Comparison of ENCODE assay signal across 14 cellular contexts in the genomic region with DNA sequence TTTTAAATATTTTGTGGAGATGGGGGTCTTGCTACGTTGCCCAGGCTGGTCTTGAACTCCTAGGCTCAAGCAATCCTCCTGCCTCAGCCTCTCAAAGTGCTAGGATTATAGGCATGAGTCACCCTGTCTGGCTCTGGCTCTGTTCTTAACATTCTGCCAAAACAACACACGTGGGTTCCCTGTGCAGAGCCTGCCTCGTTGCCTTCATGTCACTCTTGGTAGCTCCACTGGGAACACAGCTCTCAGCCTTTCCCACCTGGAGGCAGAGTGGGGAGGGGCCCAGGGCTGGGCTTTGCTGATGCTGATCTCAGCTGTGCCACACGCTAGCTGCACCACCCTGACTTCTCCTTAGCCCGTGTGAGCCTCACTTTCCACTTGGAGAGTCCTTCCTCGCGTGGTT. TPM values are rescaled to one million over a fixed set of nuclear protein-coding genes. Genes with fewer than 3 reads are reported as not detected.
DNase-seq lines count a peak whose midpoint lies in the region; ATAC-seq and TF ChIP-seq lines count a peak whose summit lies in the region.
"Had no signal": no experiment of that assay in that cellular context is flagged by ENCODE, and none has a peak within 500 bp of the region (broad histone marks: within the 10 kb centered on the region; RNA-seq: fewer than 3 reads in every experiment).

No MANE protein-coding gene starts in this region.

- no peak for TF ChIP-seq POLR2A in suprapubic skin (IDR thresholded peaks at IDR 0.05)

- H3K9me3 Mint-ChIP-seq in activated T-cell treated with anti-CD3 and anti-CD28 coated beads, Interleukin-2, amount 50 U/mL, for 24 hours, result no peaks in the 10 kb centered on the region
- H3K9me3 Mint-ChIP-seq: activated T-helper 1 cell treated with anti-CD3 and anti-CD28 coated beads, Interleukin-12 subunit alpha, Interleukin-12 subunit beta, Interleukin-2, Interleukin-4 antibody, amounts not matched to agents 30 ng/mL and 10 ng/mL and 1 ng/mL, durations not matched to agents 14 hours and 24 hours and 36 hours; neural crest cell had no signal

- H3K27me3 ChIP-seq in suprapubic skin, result peaks cover 3% of the 10 kb centered on the region

- peak overlapping the region; percentile 4 for H3K27ac ChIP-seq in suprapubic skin

- peaks cover 2% of the 10 kb centered on the region for H3K4me1 Mint-ChIP-seq in activated T-cell treated with anti-CD3 and anti-CD28 coated beads, Interleukin-2, amount 50 U/mL, for 24 hours (ENCODE audit: low read depth)

- WGBS in suprapubic skin, result 48% methylated on average over 6 of the region's 7 CpGs

- H3K36me3 Mint-ChIP-seq in activated T-cell treated with anti-CD3 and anti-CD28 coated beads, Interleukin-2, amount 50 U/mL, for 24 hours (ENCODE audit: low read depth), result no peaks in the 10 kb centered on the region

- H3K27me3 Mint-ChIP-seq in activated T-cell treated with anti-CD3 and anti-CD28 coated beads, Interleukin-2, amount 50 U/mL, for 24 hours, result peaks cover 36% of the 10 kb centered on the region

- ATAC-seq in SK-N-SH treated with all-trans-retinoic acid at 6 μM for 48 hours (peak; percentile 33), GM18907 (IDR thresholded peaks at IDR 0.05; ENCODE audit: unreplicated experiment) (no peak), HG02840 (IDR thresholded peaks at IDR 0.05; ENCODE audit: low FRiP score, unreplicated experiment) (no peak)
- ATAC-seq: left colon had no signal

- TF ChIP-seq EP300 in suprapubic skin (IDR thresholded peaks at IDR 0.05), result no peak

- H3K4me1 ChIP-seq in suprapubic skin, result peaks cover 73% of the 10 kb centered on the region

- DNase-seq in H4 (ENCODE audit: low spot score) (peak; percentile 87), fibroblast of peridontal ligament (ENCODE audit: extremely low read depth) (peak; percentile 69), suprapubic skin (ENCODE audit: low spot score in 2 of 2) (peak in 1 of 2 donors; percentile 61), SHP77 (lab: John Stamatoyannopoulos, UW) (no peak)
- no peak for DNase-seq in activated T-cell treated with anti-CD3 and anti-CD28 coated beads, Interleukin-2, amount 50 U/mL, for 24 hours
- DNase-seq: activated CD4-positive, CD25-positive, alpha-beta regulatory T cell treated with anti-CD3 and anti-CD28 coated beads, Interleukin-2, amount 50 U/mL, for 72 hours; left colon; NCI-H526 treated with DMSO at 0.1 percent for 48 hours; stimulated activated CD4-positive, alpha-beta T cell treated with anti-CD3 and anti-CD28 coated beads, Interleukin-12 subunit alpha, Interleukin-12 subunit beta, amount 100 ng/mL, for 4 hours had no signal

- H3K9me3 ChIP-seq in suprapubic skin, result no peaks in the 10 kb centered on the region

- no peak for TF ChIP-seq CTCF in suprapubic skin (IDR thresholded peaks at IDR 0.05)

- no peak overlapping the region for H3K4me3 Mint-ChIP-seq in activated T-cell treated with anti-CD3 and anti-CD28 coated beads, Interleukin-2, amount 50 U/mL, for 24 hours
- H3K4me3 Mint-ChIP-seq: activated T-helper 1 cell treated with anti-CD3 and anti-CD28 coated beads, Interleukin-12 subunit alpha, Interleukin-12 subunit beta, Interleukin-2, Interleukin-4 antibody, amounts not matched to agents 30 ng/mL and 10 ng/mL and 1 ng/mL, durations not matched to agents 14 hours and 24 hours and 36 hours; neural crest cell had no signal

- no peak overlapping the region for H3K4me3 ChIP-seq in suprapubic skin

- H3K36me3 ChIP-seq in suprapubic skin, result peaks cover 17% of the 10 kb centered on the region

- H3K27ac Mint-ChIP-seq in activated T-cell treated with anti-CD3 and anti-CD28 coated beads, Interleukin-2, amount 50 U/mL, for 24 hours, result no peak overlapping the region
- H3K27ac Mint-ChIP-seq: activated T-helper 1 cell treated with anti-CD3 and anti-CD28 coated beads, Interleukin-12 subunit alpha, Interleukin-12 subunit beta, Interleukin-2, Interleukin-4 antibody, amounts not matched to agents 30 ng/mL and 10 ng/mL and 1 ng/mL, durations not matched to agents 14 hours and 24 hours and 36 hours had no signal

TF ChIP-seq in SK-N-SH treated with all-trans-retinoic acid at 6 μM for 48 hours, 23 proteins besides CTCF, POLR2A, EP300 and RAD21:
- TF ChIP-seq RARB (CRISPR knock-in tag; IDR thresholded peaks at IDR 0.05), result no peak
- TF ChIP-seq TCF4 (CRISPR knock-in tag; IDR thresholded peaks at IDR 0.05; ENCODE audit: borderline replicate concordance), result no peak
- TF ChIP-seq ZNF8 (CRISPR knock-in tag; IDR thresholded peaks at IDR 0.05), result no peak
- TF ChIP-seq ZFP3 (CRISPR knock-in tag; IDR thresholded peaks at IDR 0.05), result no peak
- TF ChIP-seq TOX (CRISPR knock-in tag; IDR thresholded peaks at IDR 0.05; ENCODE audit: borderline replicate concordance), result no peak

RNA-seq across cellular contexts. Expression of a gene that starts 19.3 kb away (rescaled TPM):
- total RNA-seq in H4 (2014; rRNA removed; shearing (Covaris generic)), result 5.7 and 10.3 TPM in 2 replicates
- 100 to 1,000 TPM in 1 of 4 donors, 10 to 100 TPM in 3; 54.9 to 109 (median 63.4) TPM for total RNA-seq in suprapubic skin
- total RNA-seq: activated T-helper 1 cell treated with anti-CD3 and anti-CD28 coated beads, Interleukin-12 subunit alpha, Interleukin-12 subunit beta, Interleukin-2, Interleukin-4 antibody, amounts not matched to agents 30 ng/mL and 10 ng/mL and 1 ng/mL, durations not matched to agents 14 hours and 24 hours and 36 hours had no signal

Comparison
In these comparisons a context has a peak if more than half of its experiments do, and no peak if none do; other contexts are left out.
1. DNase-seq: peak in H4 (single experiment) and fibroblast of peridontal ligament (single experiment); none in activated T-cell treated with anti-CD3 and anti-CD28 coated beads, Interleukin-2, amount 50 U/mL, for 24 hours (single experiment) and SHP77 (0 of 2).